In genomic region chr2:25806941-25807340, GRCh38 we compare ENCODE assay signal across 17 cellular contexts.
DNase-seq lines count a peak whose midpoint lies in the region; ATAC-seq and TF ChIP-seq lines count a peak whose summit lies in the region.
"Had no signal": no experiment of that assay in that cellular context is flagged by ENCODE, and none has a peak within 500 bp of the region (broad histone marks: within the 10 kb centered on the region; RNA-seq: fewer than 3 reads in every experiment).

No MANE protein-coding gene starts in this region.

- no peaks in the 10 kb centered on the region for H3K4me1 ChIP-seq in adipocyte (ENCODE audit: control insufficient read depth, insufficient read depth, low read length)

- CTCF ChIA-PET in activated naive CD4-positive, alpha-beta T cell treated with anti-CD3 and anti-CD28 coated beads, Interleukin-2, amount 10 ng/mL, durations not matched to agents 7 days and 5 days (lab: Charles Lee), result no interaction called here

- no peak overlapping the region for H3K9ac ChIP-seq in adipocyte (ENCODE audit: low read length)

- H3K4me1 Mint-ChIP-seq in activated naive CD4-positive, alpha-beta T cell treated with anti-CD3 and anti-CD28 coated beads, Interleukin-2, amount 10 ng/mL, durations not matched to agents 7 days and 5 days, result peaks cover 67% of the 10 kb centered on the region

- H3K4me3 ChIP-seq in AG10803 (ENCODE audit: low read length), result no peak overlapping the region
- H3K4me3 ChIP-seq in adipocyte (ENCODE audit: low read length), result no peak overlapping the region
- H3K4me3 ChIP-seq: GM12878, GM23338 had no signal

- no peaks in the 10 kb centered on the region for H3K27me3 Mint-ChIP-seq in activated naive CD4-positive, alpha-beta T cell treated with anti-CD3 and anti-CD28 coated beads, Interleukin-2, amount 10 ng/mL, durations not matched to agents 7 days and 5 days
- H3K27me3 Mint-ChIP-seq: CD4-positive, alpha-beta memory T cell had no signal

- no peak for ATAC-seq in GM21381 (IDR thresholded peaks at IDR 0.05; ENCODE audit: unreplicated experiment)
- ATAC-seq: GM23338 had no signal

- H3K36me3 Mint-ChIP-seq in activated naive CD4-positive, alpha-beta T cell treated with anti-CD3 and anti-CD28 coated beads, Interleukin-2, amount 10 ng/mL, durations not matched to agents 7 days and 5 days, result peaks cover 48% of the 10 kb centered on the region

- H3K27me3 ChIP-seq in adipocyte (replicated peaks; ENCODE audit: control insufficient read depth, insufficient read depth, low read length), result no peaks in the 10 kb centered on the region

- H3K27ac Mint-ChIP-seq in activated naive CD4-positive, alpha-beta T cell treated with anti-CD3 and anti-CD28 coated beads, Interleukin-2, amount 10 ng/mL, durations not matched to agents 7 days and 5 days, result no peak overlapping the region
- H3K27ac Mint-ChIP-seq: GM23338 had no signal

- no peak for TF ChIP-seq CTCF in AG10803 (conservative IDR thresholded peaks at IDR 0.05; ENCODE audit: low read length)

- H3K36me3 ChIP-seq in adipocyte (ENCODE audit: control insufficient read depth, insufficient read depth, low read length, severe bottlenecking), result peaks cover 34% of the 10 kb centered on the region

- DNase-seq in AG10803 (ENCODE audit: low read depth), result peak; percentile 53
- peak; percentile 11 for DNase-seq in GM03348 (ENCODE audit: low spot score)
- DNase-seq in adipocyte (ENCODE audit: low read depth), result peak; percentile 21
- peak; percentile 54 for DNase-seq in fibroblast of peridontal ligament (ENCODE audit: extremely low read depth)
- DNase-seq in activated naive CD4-positive, alpha-beta T cell treated with anti-CD3 and anti-CD28 coated beads, Interleukin-2, amount 10 ng/mL, durations not matched to agents 7 days and 5 days, result no peak
- DNase-seq in EL, result no peak
- DNase-seq: CD4-positive, alpha-beta memory T cell; DMS153; DMS79; GF-D8; HCEC 1CT; IMR-90; KBM-7 had no signal

- H3K4me3 Mint-ChIP-seq in activated naive CD4-positive, alpha-beta T cell treated with anti-CD3 and anti-CD28 coated beads, Interleukin-2, amount 10 ng/mL, durations not matched to agents 7 days and 5 days, result no peak overlapping the region
- H3K4me3 Mint-ChIP-seq: CD14-positive monocyte; CD4-positive, alpha-beta memory T cell; GM23338 had no signal

- no peaks in the 10 kb centered on the region for H3K9me3 ChIP-seq in adipocyte (ENCODE audit: control insufficient read depth, low read length)

- no peaks in the 10 kb centered on the region for H3K9me3 Mint-ChIP-seq in activated naive CD4-positive, alpha-beta T cell treated with anti-CD3 and anti-CD28 coated beads, Interleukin-2, amount 10 ng/mL, durations not matched to agents 7 days and 5 days
- H3K9me3 Mint-ChIP-seq: CD14-positive monocyte; CD4-positive, alpha-beta memory T cell; GM23338 had no signal

Comparison
In these comparisons a context has a peak if more than half of its experiments do, and no peak if none do; other contexts are left out.
1. DNase-seq: peak in AG10803 (single experiment), GM03348 (single experiment), adipocyte (single experiment) and fibroblast of peridontal ligament (single experiment); none in activated naive CD4-positive, alpha-beta T cell treated with anti-CD3 and anti-CD28 coated beads, Interleukin-2, amount 10 ng/mL, durations not matched to agents 7 days and 5 days (single experiment) and EL (single experiment).